Comparison of ENCODE assay signal across 16 cellular contexts in genomic region chr10:51235865-51236264, GRCh38.
DNase-seq lines count a peak whose midpoint lies in the region; ATAC-seq and TF ChIP-seq lines count a peak whose summit lies in the region.
"Had no signal": no experiment of that assay in that cellular context is flagged by ENCODE, and none has a peak within 500 bp of the region (broad histone marks: within the 10 kb centered on the region; RNA-seq: fewer than 3 reads in every experiment).

No MANE protein-coding gene starts in this region.

- H3K9me3 ChIP-seq in MM.1S (replicated peaks; ENCODE audit: insufficient read depth, low read length) (no peaks in the 10 kb centered on the region), upper lobe of right lung (no peaks in the 10 kb centered on the region)
- H3K9me3 ChIP-seq: BLaER1, Caco-2 had no signal

- DNase-seq in MM.1S: peak; percentile 70
- DNase-seq in cardiac septum (ENCODE audit: low spot score): no peak
- DNase-seq in upper lobe of right lung: no peak
- DNase-seq in dorsolateral prefrontal cortex: no peak
- DNase-seq: Caco-2; CD4-positive, CD25-positive, alpha-beta regulatory T cell; CD8-positive, alpha-beta T cell; DMS153; DND-41; GM23248; H7; HCEC 1CT had no signal

- H3K36me3 ChIP-seq in MM.1S (replicated peaks; ENCODE audit: insufficient read depth, low read length): no peaks in the 10 kb centered on the region
- H3K36me3 ChIP-seq in upper lobe of right lung: no peaks in the 10 kb centered on the region
- H3K36me3 ChIP-seq: BLaER1 had no signal

- peak; percentile 71 for ATAC-seq in GM21786 (IDR thresholded peaks at IDR 0.05; ENCODE audit: unreplicated experiment)
- peak; percentile 57 for ATAC-seq in HG02798 (IDR thresholded peaks at IDR 0.05; ENCODE audit: poor library complexity, unreplicated experiment)
- ATAC-seq in upper lobe of right lung: no peak
- ATAC-seq: CD8-positive, alpha-beta T cell had no signal

- H3F3A ChIP-seq in MM.1S (ENCODE audit: insufficient read depth, low read length): 0 out of 2 replicates have a peak, but pooled peaks cover 5% of the 10 kb centered on the region

- H3K4me1 ChIP-seq in MM.1S (ENCODE audit: low read length) (peaks cover 22% of the 10 kb centered on the region), upper lobe of right lung (no peaks in the 10 kb centered on the region)
- H3K4me1 ChIP-seq: BLaER1, Caco-2 had no signal

- TF ChIP-seq CTCF in MM.1S (IDR thresholded peaks at IDR 0.05; ENCODE audit: low read length) (no peak), upper lobe of right lung (IDR thresholded peaks at IDR 0.05) (no peak), dorsolateral prefrontal cortex (IDR thresholded peaks at IDR 0.05 in 54 of 56, conservative IDR thresholded peaks at IDR 0.05 in 2 of 56; ENCODE audit: low read depth in 1 of 56, partially characterized antibody in 56 of 56) (no peak)

- no peak overlapping the region for H2AFZ ChIP-seq in MM.1S (ENCODE audit: low read length)
- H2AFZ ChIP-seq: GM23248 had no signal

- no peak overlapping the region for H3K9ac ChIP-seq in MM.1S (ENCODE audit: low read length)
- H3K9ac ChIP-seq: BLaER1, GM23248 had no signal

- H3K4me3 ChIP-seq in MM.1S (ENCODE audit: low read length): no peak overlapping the region
- no peak overlapping the region for H3K4me3 ChIP-seq in upper lobe of right lung
- no peak overlapping the region for H3K4me3 ChIP-seq in dorsolateral prefrontal cortex
- H3K4me3 ChIP-seq: BLaER1, GM23248 had no signal

- no peaks in the 10 kb centered on the region for H3K27me3 ChIP-seq in MM.1S (replicated peaks; ENCODE audit: insufficient read depth, low read length)
- H3K27me3 ChIP-seq in upper lobe of right lung: no peaks in the 10 kb centered on the region
- H3K27me3 ChIP-seq in dorsolateral prefrontal cortex: no peaks in the 10 kb centered on the region
- H3K27me3 ChIP-seq: BLaER1 had no signal

- H3K27ac ChIP-seq in MM.1S (ENCODE audit: low read length) (no peak overlapping the region), upper lobe of right lung (no peak overlapping the region), dorsolateral prefrontal cortex (no peak overlapping the region)
- H3K27ac ChIP-seq: BLaER1, C4-2B, GM23248 had no signal

- no peak overlapping the region for H3K4me2 ChIP-seq in MM.1S (ENCODE audit: low read depth, low read length)
- H3K4me2 ChIP-seq: BLaER1 had no signal

- no peaks in the 10 kb centered on the region for H3K9me2 ChIP-seq in MM.1S (replicated peaks; ENCODE audit: insufficient read depth, low read length)

- H4K20me1 ChIP-seq in MM.1S (ENCODE audit: insufficient read depth, low read length): no peaks in the 10 kb centered on the region
- H4K20me1 ChIP-seq: BLaER1 had no signal

- no peaks in the 10 kb centered on the region for H3K79me2 ChIP-seq in MM.1S (ENCODE audit: low read length)

- intact Hi-C loops in cardiac septum (cut with DNase I): no loop called here
- intact Hi-C loops in upper lobe of right lung (cut with DNase I): no loop called here
- intact Hi-C loops in dorsolateral prefrontal cortex (cut with DNase I): no loop called here
